ENCODE assay signal across 2 cellular contexts in genomic region chr20:919491-919916, GRCh38.
TF ChIP-seq lines count a peak whose summit lies in the region.

No MANE protein-coding gene starts in this region.

TF ChIP-seq in HEK293, 187 proteins besides CTCF, POLR2A, EP300 and RAD21 (continued from another document):
- no peak for TF ChIP-seq ZSCAN5A (tag by site-specific recombination; IDR thresholded peaks at IDR 0.05)
- TF ChIP-seq EGR2 (tag by site-specific recombination; IDR thresholded peaks at IDR 0.05; ENCODE audit: low read depth): peak; percentile 36; the same call in 1 of the 2 replicates
- TF ChIP-seq INSM2 (tag by site-specific recombination; IDR thresholded peaks at IDR 0.05): no peak
- TF ChIP-seq ZBTB21 (tag by site-specific recombination; IDR thresholded peaks at IDR 0.05): no peak

TF ChIP-seq in K562, 482 proteins besides CTCF, POLR2A, EP300 and RAD21 (continued from another document):
- TF ChIP-seq ZBTB9 (CRISPR knock-in tag; IDR thresholded peaks at IDR 0.05) (no peak), ZNF311 (CRISPR knock-in tag; IDR thresholded peaks at IDR 0.05) (no peak), E2F3 (CRISPR knock-in tag; IDR thresholded peaks at IDR 0.05) (no peak), ZFP36 (IDR thresholded peaks at IDR 0.05; ENCODE audit: low read depth, low read length, partially characterized antibody) (peak; percentile 4)
TF ChIP-seq in K562: peak in this region for 2.
